Comparison of ENCODE assay signal across 7 cellular contexts in the genomic region with DNA sequence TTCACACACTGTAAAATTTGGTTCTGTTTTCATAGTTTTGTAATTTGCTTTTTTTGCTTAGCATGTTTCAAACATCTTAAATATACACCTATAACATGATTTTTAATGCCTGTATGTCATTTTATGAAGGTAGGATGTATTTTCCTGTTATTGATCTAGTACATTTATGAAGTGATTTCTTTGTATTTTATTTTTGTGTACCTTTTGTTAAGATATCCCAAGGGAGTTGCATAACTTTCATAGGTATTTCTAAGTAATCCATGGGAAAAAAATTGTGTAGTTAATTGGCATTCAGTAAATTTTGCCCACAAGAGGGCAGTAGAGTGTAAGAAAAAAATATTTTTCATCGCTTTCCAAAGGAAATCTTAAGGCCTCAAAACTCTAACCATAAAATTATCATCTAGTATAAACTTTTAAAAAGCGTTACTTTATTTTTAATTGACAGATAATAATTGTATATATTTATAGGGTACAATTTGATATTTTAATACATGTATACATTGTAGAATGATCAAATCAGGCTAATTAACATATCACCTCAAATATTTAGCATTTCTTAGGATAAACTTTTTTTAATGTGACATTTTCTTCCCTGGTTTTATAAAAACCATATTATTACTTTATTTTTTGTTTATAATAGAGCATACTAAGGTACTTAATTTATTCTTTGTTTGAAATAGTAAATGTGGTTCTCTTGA.
DNase-seq lines count a peak whose midpoint lies in the region; FAIRE-seq and TF ChIP-seq lines count a peak whose summit lies in the region.
"Not testable (repeated sequence)": the region's sequence is repeated elsewhere in the genome, so short reads cannot be mapped to it uniquely, and the experiment has no call there.

No MANE protein-coding gene starts in this region.

- not testable (repeated sequence) for H3K4me3 Mint-ChIP-seq in brain; endothelial cell (ENCODE audit: unreplicated experiment); neural crest cell; type B pancreatic cell

- not testable (repeated sequence) for H3K9me3 Mint-ChIP-seq in brain; endothelial cell (ENCODE audit: unreplicated experiment); neural crest cell; type B pancreatic cell

- H3K27ac Mint-ChIP-seq in brain; endothelial cell (ENCODE audit: unreplicated experiment); neural crest cell (ENCODE audit: unreplicated experiment); type B pancreatic cell: not testable (repeated sequence)

- CTCF ChIA-PET in OCI-LY7 (lab: Charles Lee; ENCODE audit: unreplicated experiment) = not testable (repeated sequence)

- not testable (repeated sequence) for H3K4me1 Mint-ChIP-seq in brain; endothelial cell (ENCODE audit: unreplicated experiment); neural crest cell; type B pancreatic cell (ENCODE audit: unreplicated experiment)

- H3K27ac ChIP-seq in OCI-LY7 (ENCODE audit: low read depth, low read length, poor library complexity, severe bottlenecking); kidney (ENCODE audit: low read depth in 2 of 2, low read length in 2 of 2): not testable (repeated sequence)

- not testable (repeated sequence) for H3K4me3 ChIP-seq in OCI-LY7 (ENCODE audit: low read depth, low read length, poor library complexity, severe bottlenecking); kidney (ENCODE audit: low read length in 2 of 2)

- H3K9ac ChIP-seq in kidney (ENCODE audit: low read length in 2 of 2) = not testable (repeated sequence)

- TF ChIP-seq CTCF in D721Med (IDR thresholded peaks at IDR 0.05; ENCODE audit: insufficient read depth, missing control alignments); kidney (IDR thresholded peaks at IDR 0.05; ENCODE audit: borderline replicate concordance, extremely low read depth, insufficient read depth): not testable (repeated sequence)
- TF ChIP-seq CTCF in OCI-LY7 (conservative IDR thresholded peaks at IDR 0.05; ENCODE audit: low read length) = peak; percentile 44
- TF ChIP-seq CTCF in brain (conservative IDR thresholded peaks at IDR 0.05) = peak; percentile 42 to 53
- peak; percentile 55 for TF ChIP-seq CTCF in endothelial cell (IDR thresholded peaks at IDR 0.05; ENCODE audit: unreplicated experiment)
- TF ChIP-seq CTCF in neural crest cell (conservative IDR thresholded peaks at IDR 0.05) = peak; percentile 48
- TF ChIP-seq CTCF in type B pancreatic cell (conservative IDR thresholded peaks at IDR 0.05) = peak; percentile 55

- H4K20me1 ChIP-seq in OCI-LY7 (ENCODE audit: insufficient read depth, low read length) = not testable (repeated sequence)

- H3K9me2 ChIP-seq in OCI-LY7 (ENCODE audit: insufficient read depth, low read length) = not testable (repeated sequence)

- not testable (repeated sequence) for H3K4me2 ChIP-seq in OCI-LY7 (ENCODE audit: low read length)

- not testable (repeated sequence) for H3K4me1 ChIP-seq in OCI-LY7 (ENCODE audit: insufficient read depth, low read length, poor library complexity, severe bottlenecking); kidney (ENCODE audit: control insufficient read depth in 1 of 2, insufficient read depth in 1 of 2, low read depth in 1 of 2, low read length in 2 of 2)

- BruUV-seq in OCI-LY7 (replicated peaks; lab: Mats Ljungman, UMichigan) = not testable (repeated sequence)

- not testable (repeated sequence) for H3K79me2 ChIP-seq in OCI-LY7 (ENCODE audit: insufficient read depth, low read depth, low read length)

- not testable (repeated sequence) for H3K27me3 Mint-ChIP-seq in brain; endothelial cell (ENCODE audit: unreplicated experiment); neural crest cell (ENCODE audit: low read depth); type B pancreatic cell

- not testable (repeated sequence) for H2AFZ ChIP-seq in OCI-LY7 (ENCODE audit: low read length)

- not testable (repeated sequence) for DNase-seq in D721Med (ENCODE audit: insufficient read length, low spot score); OCI-LY7 (ENCODE audit: low spot score); endothelial cell (ENCODE audit: low spot score); kidney; neural crest cell (ENCODE audit: low read depth, low spot score); type B pancreatic cell (ENCODE audit: extremely low spot score, unreplicated experiment)

- FAIRE-seq in D721Med (lab: Jason Lieb, UNC) = peak; percentile 75
- peak; percentile 99 for FAIRE-seq in kidney (lab: Jason Lieb, UNC)

- not testable (repeated sequence) for H3K36me3 ChIP-seq in OCI-LY7 (ENCODE audit: insufficient read depth, low read length); kidney (ENCODE audit: control insufficient read depth in 1 of 2, insufficient read depth in 2 of 2, low read length in 2 of 2)

- POLR2A ChIA-PET in OCI-LY7 (lab: Charles Lee) = not testable (repeated sequence)

- H3K9me3 ChIP-seq in OCI-LY7 (ENCODE audit: low read length); kidney (ENCODE audit: control insufficient read depth in 1 of 2, low read length in 2 of 2): not testable (repeated sequence)

- intact Hi-C loops in OCI-LY7 (cut with micrococcal nuclease; ENCODE audit: unreplicated experiment); kidney (cut with DNase I): not testable (repeated sequence)

- H3K36me3 Mint-ChIP-seq in brain; endothelial cell (ENCODE audit: low read depth, unreplicated experiment); neural crest cell (ENCODE audit: low read depth); type B pancreatic cell: not testable (repeated sequence)
